ENCODE assay signal across 9 cellular contexts in genomic region chr13:23087884-23088283, GRCh38.
A peak's percentile ranks its signal among the peaks of the same experiment; 100 is the strongest.
DNase-seq lines count a peak whose midpoint lies in the region; ATAC-seq and TF ChIP-seq lines count a peak whose summit lies in the region.
"Had no signal": no experiment of that assay in that cellular context is flagged by ENCODE, and none has a peak within 500 bp of the region (broad histone marks: within the 10 kb centered on the region; RNA-seq: fewer than 3 reads in every experiment).

No MANE protein-coding gene starts in this region.

- peak; percentile 79 for ATAC-seq in GM23338
- no peak for ATAC-seq in sciatic nerve
- no peak for ATAC-seq in GM21381 (IDR thresholded peaks at IDR 0.05; ENCODE audit: unreplicated experiment)
- no peak for ATAC-seq in GM19324 (IDR thresholded peaks at IDR 0.05; ENCODE audit: low FRiP score, unreplicated experiment)
- ATAC-seq: mucosa of descending colon had no signal

- peaks cover 8% of the 10 kb centered on the region; the same call in 1 of the 3 replicates for H3K9me3 Mint-ChIP-seq in GM23338

- peaks cover 3% of the 10 kb centered on the region; the same call in 1 of the 3 replicates for H3K36me3 Mint-ChIP-seq in GM23338 (ENCODE audit: low read depth)

- no peaks in the 10 kb centered on the region for H3K79me2 ChIP-seq in GM23338 (replicated peaks; ENCODE audit: insufficient read depth)

- H3K4me2 ChIP-seq in GM23338, result no peak overlapping the region

- H3K27ac ChIP-seq in GM23338 (ENCODE audit: low read depth), result no peak overlapping the region

- H3K27ac Mint-ChIP-seq in GM23338, result no peak overlapping the region

- H3K4me1 ChIP-seq in GM23338 (ENCODE audit: insufficient read depth), result no peaks in the 10 kb centered on the region

- DNase-seq in DMS153 (lab: John Stamatoyannopoulos, UW) (peak; percentile 12), GM23338 (ENCODE audit: low spot score) (peak; percentile 70), OCI-M1 (lab: John Stamatoyannopoulos, UW) (peak; percentile 65), fibroblast of peridontal ligament (ENCODE audit: extremely low read depth) (peak; percentile 12), sciatic nerve (ENCODE audit: low spot score) (no peak), foreskin melanocyte (no peak)

- H3K27me3 Mint-ChIP-seq in GM23338 (ENCODE audit: insufficient read depth, low read depth, poor library complexity), result peaks cover 6% of the 10 kb centered on the region

- no peak overlapping the region for H3K4me3 ChIP-seq in GM23338
- H3K4me3 ChIP-seq: mucosa of descending colon had no signal

- H3K36me3 ChIP-seq in GM23338 (ENCODE audit: insufficient read depth), result no peaks in the 10 kb centered on the region

- H3K9me2 ChIP-seq in GM23338 (ENCODE audit: insufficient read depth), result no peaks in the 10 kb centered on the region

- H3F3A ChIP-seq in GM23338 (replicated peaks; ENCODE audit: low read depth), result no peaks in the 10 kb centered on the region

- H3K27me3 ChIP-seq in GM23338 (ENCODE audit: insufficient read depth), result no peaks in the 10 kb centered on the region

- no peaks in the 10 kb centered on the region for H4K20me1 ChIP-seq in GM23338 (replicated peaks; ENCODE audit: insufficient read depth)

- intact Hi-C loops in sciatic nerve (cut with DNase I), result no loop called here

- no peaks in the 10 kb centered on the region for H3K4me1 Mint-ChIP-seq in GM23338

- H3K4me3 Mint-ChIP-seq in GM23338, result no peak overlapping the region

- peak; percentile 69 to 72 for TF ChIP-seq CTCF in GM23338 (conservative IDR thresholded peaks at IDR 0.05; ENCODE audit: low read depth in 2 of 2)

- H2AFZ ChIP-seq in GM23338, result 0 out of 2 replicates have a peak overlapping the region, but pooled peaks have one; percentile 49

TF ChIP-seq in GM23338, 12 proteins besides CTCF, POLR2A, EP300 and RAD21:
- TF ChIP-seq CREB1 (CRISPR knock-in tag; IDR thresholded peaks at IDR 0.05; ENCODE audit: low read depth) (no peak), POLR2AphosphoS5 (IDR thresholded peaks at IDR 0.05; ENCODE audit: low read depth) (no peak), EZH2phosphoT487 (IDR thresholded peaks at IDR 0.05; ENCODE audit: unreplicated experiment) (no peak), ZNF331 (CRISPR knock-in tag; IDR thresholded peaks at IDR 0.05; ENCODE audit: low read depth) (no peak), ETS1 (IDR thresholded peaks at IDR 0.05) (no peak), STAT1 (IDR thresholded peaks at IDR 0.05; ENCODE audit: unreplicated experiment) (no peak), NANOG (IDR thresholded peaks at IDR 0.05; ENCODE audit: borderline replicate concordance) (no peak)
- TF ChIP-seq, protein P1, sequence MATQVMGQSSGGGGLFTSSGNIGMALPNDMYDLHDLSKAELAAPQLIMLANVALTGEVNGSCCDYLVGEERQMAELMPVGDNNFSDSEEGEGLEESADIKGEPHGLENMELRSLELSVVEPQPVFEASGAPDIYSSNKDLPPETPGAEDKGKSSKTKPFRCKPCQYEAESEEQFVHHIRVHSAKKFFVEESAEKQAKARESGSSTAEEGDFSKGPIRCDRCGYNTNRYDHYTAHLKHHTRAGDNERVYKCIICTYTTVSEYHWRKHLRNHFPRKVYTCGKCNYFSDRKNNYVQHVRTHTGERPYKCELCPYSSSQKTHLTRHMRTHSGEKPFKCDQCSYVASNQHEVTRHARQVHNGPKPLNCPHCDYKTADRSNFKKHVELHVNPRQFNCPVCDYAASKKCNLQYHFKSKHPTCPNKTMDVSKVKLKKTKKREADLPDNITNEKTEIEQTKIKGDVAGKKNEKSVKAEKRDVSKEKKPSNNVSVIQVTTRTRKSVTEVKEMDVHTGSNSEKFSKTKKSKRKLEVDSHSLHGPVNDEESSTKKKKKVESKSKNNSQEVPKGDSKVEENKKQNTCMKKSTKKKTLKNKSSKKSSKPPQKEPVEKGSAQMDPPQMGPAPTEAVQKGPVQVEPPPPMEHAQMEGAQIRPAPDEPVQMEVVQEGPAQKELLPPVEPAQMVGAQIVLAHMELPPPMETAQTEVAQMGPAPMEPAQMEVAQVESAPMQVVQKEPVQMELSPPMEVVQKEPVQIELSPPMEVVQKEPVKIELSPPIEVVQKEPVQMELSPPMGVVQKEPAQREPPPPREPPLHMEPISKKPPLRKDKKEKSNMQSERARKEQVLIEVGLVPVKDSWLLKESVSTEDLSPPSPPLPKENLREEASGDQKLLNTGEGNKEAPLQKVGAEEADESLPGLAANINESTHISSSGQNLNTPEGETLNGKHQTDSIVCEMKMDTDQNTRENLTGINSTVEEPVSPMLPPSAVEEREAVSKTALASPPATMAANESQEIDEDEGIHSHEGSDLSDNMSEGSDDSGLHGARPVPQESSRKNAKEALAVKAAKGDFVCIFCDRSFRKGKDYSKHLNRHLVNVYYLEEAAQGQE (IDR thresholded peaks at IDR 0.05; ENCODE audit: unreplicated experiment), result no peak
- TF ChIP-seq, protein P2, sequence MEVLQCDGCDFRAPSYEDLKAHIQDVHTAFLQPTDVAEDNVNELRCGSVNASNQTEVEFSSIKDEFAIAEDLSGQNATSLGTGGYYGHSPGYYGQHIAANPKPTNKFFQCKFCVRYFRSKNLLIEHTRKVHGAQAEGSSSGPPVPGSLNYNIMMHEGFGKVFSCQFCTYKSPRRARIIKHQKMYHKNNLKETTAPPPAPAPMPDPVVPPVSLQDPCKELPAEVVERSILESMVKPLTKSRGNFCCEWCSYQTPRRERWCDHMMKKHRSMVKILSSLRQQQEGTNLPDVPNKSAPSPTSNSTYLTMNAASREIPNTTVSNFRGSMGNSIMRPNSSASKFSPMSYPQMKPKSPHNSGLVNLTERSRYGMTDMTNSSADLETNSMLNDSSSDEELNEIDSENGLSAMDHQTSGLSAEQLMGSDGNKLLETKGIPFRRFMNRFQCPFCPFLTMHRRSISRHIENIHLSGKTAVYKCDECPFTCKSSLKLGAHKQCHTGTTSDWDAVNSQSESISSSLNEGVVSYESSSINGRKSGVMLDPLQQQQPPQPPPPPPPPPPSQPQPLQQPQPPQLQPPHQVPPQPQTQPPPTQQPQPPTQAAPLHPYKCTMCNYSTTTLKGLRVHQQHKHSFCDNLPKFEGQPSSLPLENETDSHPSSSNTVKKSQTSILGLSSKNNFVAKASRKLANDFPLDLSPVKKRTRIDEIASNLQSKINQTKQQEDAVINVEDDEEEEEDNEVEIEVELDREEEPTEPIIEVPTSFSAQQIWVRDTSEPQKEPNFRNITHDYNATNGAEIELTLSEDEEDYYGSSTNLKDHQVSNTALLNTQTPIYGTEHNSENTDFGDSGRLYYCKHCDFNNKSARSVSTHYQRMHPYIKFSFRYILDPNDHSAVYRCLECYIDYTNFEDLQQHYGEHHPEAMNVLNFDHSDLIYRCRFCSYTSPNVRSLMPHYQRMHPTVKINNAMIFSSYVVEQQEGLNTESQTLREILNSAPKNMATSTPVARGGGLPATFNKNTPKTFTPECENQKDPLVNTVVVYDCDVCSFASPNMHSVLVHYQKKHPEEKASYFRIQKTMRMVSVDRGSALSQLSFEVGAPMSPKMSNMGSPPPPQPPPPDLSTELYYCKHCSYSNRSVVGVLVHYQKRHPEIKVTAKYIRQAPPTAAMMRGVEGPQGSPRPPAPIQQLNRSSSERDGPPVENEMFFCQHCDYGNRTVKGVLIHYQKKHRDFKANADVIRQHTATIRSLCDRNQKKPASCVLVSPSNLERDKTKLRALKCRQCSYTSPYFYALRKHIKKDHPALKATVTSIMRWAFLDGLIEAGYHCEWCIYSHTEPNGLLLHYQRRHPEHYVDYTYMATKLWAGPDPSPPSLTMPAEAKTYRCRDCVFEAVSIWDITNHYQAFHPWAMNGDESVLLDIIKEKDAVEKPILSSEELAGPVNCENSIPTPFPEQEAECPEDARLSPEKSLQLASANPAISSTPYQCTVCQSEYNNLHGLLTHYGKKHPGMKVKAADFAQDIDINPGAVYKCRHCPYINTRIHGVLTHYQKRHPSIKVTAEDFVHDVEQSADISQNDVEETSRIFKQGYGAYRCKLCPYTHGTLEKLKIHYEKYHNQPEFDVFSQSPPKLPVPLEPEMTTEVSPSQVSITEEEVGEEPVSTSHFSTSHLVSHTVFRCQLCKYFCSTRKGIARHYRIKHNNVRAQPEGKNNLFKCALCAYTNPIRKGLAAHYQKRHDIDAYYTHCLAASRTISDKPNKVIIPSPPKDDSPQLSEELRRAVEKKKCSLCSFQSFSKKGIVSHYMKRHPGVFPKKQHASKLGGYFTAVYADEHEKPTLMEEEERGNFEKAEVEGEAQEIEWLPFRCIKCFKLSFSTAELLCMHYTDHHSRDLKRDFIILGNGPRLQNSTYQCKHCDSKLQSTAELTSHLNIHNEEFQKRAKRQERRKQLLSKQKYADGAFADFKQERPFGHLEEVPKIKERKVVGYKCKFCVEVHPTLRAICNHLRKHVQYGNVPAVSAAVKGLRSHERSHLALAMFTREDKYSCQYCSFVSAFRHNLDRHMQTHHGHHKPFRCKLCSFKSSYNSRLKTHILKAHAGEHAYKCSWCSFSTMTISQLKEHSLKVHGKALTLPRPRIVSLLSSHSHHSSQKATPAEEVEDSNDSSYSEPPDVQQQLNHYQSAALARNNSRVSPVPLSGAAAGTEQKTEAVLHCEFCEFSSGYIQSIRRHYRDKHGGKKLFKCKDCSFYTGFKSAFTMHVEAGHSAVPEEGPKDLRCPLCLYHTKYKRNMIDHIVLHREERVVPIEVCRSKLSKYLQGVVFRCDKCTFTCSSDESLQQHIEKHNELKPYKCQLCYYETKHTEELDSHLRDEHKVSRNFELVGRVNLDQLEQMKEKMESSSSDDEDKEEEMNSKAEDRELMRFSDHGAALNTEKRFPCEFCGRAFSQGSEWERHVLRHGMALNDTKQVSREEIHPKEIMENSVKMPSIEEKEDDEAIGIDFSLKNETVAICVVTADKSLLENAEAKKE (CRISPR knock-in tag; IDR thresholded peaks at IDR 0.05), result no peak

Comparison
In these comparisons a context has a peak if more than half of its experiments do, and no peak if none do; other contexts are left out.
1. DNase-seq: peak in DMS153 (single experiment), GM23338 (single experiment), OCI-M1 (single experiment) and fibroblast of peridontal ligament (single experiment); none in sciatic nerve (single experiment) and foreskin melanocyte (single experiment).